ENCODE assay signal across 17 cellular contexts in the genomic region with DNA sequence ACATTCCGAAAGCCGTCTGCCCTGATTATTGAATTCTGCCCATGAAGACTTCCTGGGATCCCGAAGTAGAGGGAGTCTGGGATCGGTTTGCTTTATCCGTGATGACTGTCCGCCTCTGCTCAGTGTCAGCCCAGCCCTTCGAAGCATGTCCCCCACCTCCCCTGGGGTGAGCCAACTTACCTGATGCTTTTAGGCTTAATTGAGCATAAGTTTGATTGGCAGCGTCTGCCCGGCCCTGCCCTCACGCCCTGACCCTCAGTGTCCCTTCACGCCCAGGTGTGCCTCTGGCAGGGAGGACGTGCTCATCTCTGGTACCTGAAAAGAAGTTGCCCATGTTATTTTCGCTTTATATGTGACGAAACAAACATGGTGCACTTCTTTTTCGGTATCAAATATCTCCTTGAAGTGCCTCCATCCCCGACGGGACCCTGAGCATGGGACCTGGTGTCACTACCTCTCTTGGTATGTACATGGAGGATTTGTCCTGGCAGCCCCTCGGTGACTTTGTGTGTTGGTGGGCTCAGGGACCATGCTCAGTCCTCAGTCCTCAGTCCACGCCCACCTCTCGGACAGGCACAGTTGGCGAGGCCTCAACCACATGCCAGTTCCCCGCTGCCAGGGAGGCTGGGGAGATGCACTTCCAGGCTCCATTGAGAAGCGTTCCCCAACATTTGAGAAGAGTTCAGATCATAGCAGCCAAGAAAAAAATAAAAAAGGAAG.
"Had no signal": no experiment of that assay in that cellular context is flagged by ENCODE, and none has a peak within 500 bp of the region (broad histone marks: within the 10 kb centered on the region; RNA-seq: fewer than 3 reads in every experiment).

No MANE protein-coding gene starts in this region.

- H3K27ac ChIP-seq: gastrocnemius medialis, lower lobe of right lung, prostate gland, tibial nerve had no signal

- H3K4me1 ChIP-seq: gastrocnemius medialis, lower lobe of right lung, prostate gland, tibial nerve had no signal

- DNase-seq: activated CD4-positive, alpha-beta T cell treated with anti-CD3 and anti-CD28 coated beads for 1 hour; activated CD4-positive, alpha-beta T cell treated with anti-CD3 and anti-CD28 coated beads, Interleukin-2, amount 50 U/mL, for 48 hours; activated CD8-positive, alpha-beta memory T cell treated with anti-CD3 and anti-CD28 coated beads, Interleukin-2, amount 10 ng/mL, durations not matched to agents 7 days and 5 days; activated gamma-delta T cell; activated T-cell treated with anti-CD3 and anti-CD28 coated beads, Interleukin-2, amount 50 U/mL, for 24 hours; caudate nucleus; cortex of kidney; effector CD8-positive, alpha-beta T cell; lower lobe of right lung; naive B cell; SHP77 treated with DMSO at 0.1 percent for 48 hours; stimulated activated CD4-positive, alpha-beta T cell treated with anti-CD3 and anti-CD28 coated beads, Interleukin-4, amount 100 ng/mL, for 4 hours; T-helper 17 cell had no signal

- H3K36me3 Mint-ChIP-seq: activated CD8-positive, alpha-beta memory T cell treated with anti-CD3 and anti-CD28 coated beads, Interleukin-2, amount 10 ng/mL, durations not matched to agents 7 days and 5 days; activated naive CD8-positive, alpha-beta T cell treated with anti-CD3 and anti-CD28 coated beads, Interleukin-2, amount 10 ng/mL, durations not matched to agents 7 days and 5 days; naive B cell had no signal

- H3K9me3 ChIP-seq: gastrocnemius medialis, lower lobe of right lung, prostate gland, tibial nerve had no signal

- H3K4me1 Mint-ChIP-seq: activated CD8-positive, alpha-beta memory T cell treated with anti-CD3 and anti-CD28 coated beads, Interleukin-2, amount 10 ng/mL, durations not matched to agents 7 days and 5 days; activated naive CD8-positive, alpha-beta T cell treated with anti-CD3 and anti-CD28 coated beads, Interleukin-2, amount 10 ng/mL, durations not matched to agents 7 days and 5 days; naive B cell had no signal

- H3K27me3 ChIP-seq: gastrocnemius medialis, tibial nerve had no signal

- H3K4me3 Mint-ChIP-seq: activated CD8-positive, alpha-beta memory T cell treated with anti-CD3 and anti-CD28 coated beads, Interleukin-2, amount 10 ng/mL, durations not matched to agents 7 days and 5 days; activated naive CD8-positive, alpha-beta T cell treated with anti-CD3 and anti-CD28 coated beads, Interleukin-2, amount 10 ng/mL, durations not matched to agents 7 days and 5 days; activated T-cell treated with anti-CD3 and anti-CD28 coated beads, Interleukin-2, amount 50 U/mL, for 24 hours; naive B cell; T-helper 17 cell had no signal

- ATAC-seq: activated CD8-positive, alpha-beta memory T cell treated with anti-CD3 and anti-CD28 coated beads, Interleukin-2, amount 10 ng/mL, durations not matched to agents 7 days and 5 days; gastrocnemius medialis; lower lobe of right lung; T-helper 17 cell had no signal

- H3K27ac Mint-ChIP-seq: activated CD8-positive, alpha-beta memory T cell treated with anti-CD3 and anti-CD28 coated beads, Interleukin-2, amount 10 ng/mL, durations not matched to agents 7 days and 5 days; activated naive CD8-positive, alpha-beta T cell treated with anti-CD3 and anti-CD28 coated beads, Interleukin-2, amount 10 ng/mL, durations not matched to agents 7 days and 5 days; activated T-cell treated with anti-CD3 and anti-CD28 coated beads, Interleukin-2, amount 50 U/mL, for 24 hours; naive B cell; T-helper 17 cell had no signal

- H3K36me3 ChIP-seq: gastrocnemius medialis, lower lobe of right lung, prostate gland had no signal

- H3K27me3 Mint-ChIP-seq: activated CD8-positive, alpha-beta memory T cell treated with anti-CD3 and anti-CD28 coated beads, Interleukin-2, amount 10 ng/mL, durations not matched to agents 7 days and 5 days; activated naive CD8-positive, alpha-beta T cell treated with anti-CD3 and anti-CD28 coated beads, Interleukin-2, amount 10 ng/mL, durations not matched to agents 7 days and 5 days had no signal

- H3K4me3 ChIP-seq: gastrocnemius medialis, lower lobe of right lung, prostate gland, tibial nerve had no signal

- H3K9me3 Mint-ChIP-seq: activated naive CD8-positive, alpha-beta T cell treated with anti-CD3 and anti-CD28 coated beads, Interleukin-2, amount 10 ng/mL, durations not matched to agents 7 days and 5 days; activated T-cell treated with anti-CD3 and anti-CD28 coated beads, Interleukin-2, amount 50 U/mL, for 24 hours had no signal
